ENCODE assay signal across 2 cellular contexts in the genomic region with DNA sequence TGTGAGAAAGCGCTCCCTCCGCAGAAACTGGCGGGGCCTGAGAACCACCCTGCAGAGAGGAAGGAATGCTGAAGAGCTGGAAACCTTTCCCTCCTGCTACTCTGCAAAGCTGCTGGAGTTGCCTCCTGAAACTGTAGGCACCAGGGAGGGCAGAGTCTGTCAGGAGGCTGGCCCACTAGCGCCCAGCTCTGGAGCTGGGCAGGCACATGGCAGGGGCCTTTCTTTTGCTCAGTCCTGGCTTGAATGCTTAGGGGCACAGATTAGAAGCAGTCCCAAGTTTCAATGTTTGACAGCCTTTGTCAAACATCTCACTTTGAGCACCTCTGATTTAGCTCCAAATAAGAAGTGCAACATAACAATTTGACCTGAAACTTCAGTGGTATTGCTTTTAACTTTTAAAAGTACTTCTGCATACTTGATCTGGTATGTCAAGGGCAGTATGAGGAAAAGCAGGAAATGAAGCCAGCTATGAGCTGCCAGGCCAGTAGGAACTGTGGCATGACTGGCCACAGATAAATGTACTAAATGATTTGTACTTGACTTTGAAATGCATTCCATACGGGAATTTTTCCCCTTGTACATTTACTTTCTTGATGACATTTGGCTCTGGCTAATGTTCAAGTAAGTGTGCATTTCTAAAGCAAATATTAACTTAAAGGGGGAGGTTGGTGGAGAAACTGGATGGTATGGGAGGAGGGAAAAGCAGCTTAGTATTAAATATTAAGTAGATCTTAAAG.
TF ChIP-seq lines count a peak whose summit lies in the region.

No MANE protein-coding gene starts in this region.

TF ChIP-seq in HCT116, 20 proteins besides CTCF, POLR2A, EP300 and RAD21:
- no peak for TF ChIP-seq ZFX (IDR thresholded peaks at IDR 0.05)
TF ChIP-seq in HCT116: peak in this region for 0.

TF ChIP-seq in WTC11, 78 proteins besides CTCF, POLR2A, EP300 and RAD21:
- TF ChIP-seq TCF7 (CRISPR knock-in tag; IDR thresholded peaks at IDR 0.05; ENCODE audit: low read depth) (no peak), TEAD4 (CRISPR knock-in tag; IDR thresholded peaks at IDR 0.05) (no peak), ZNF423 (CRISPR knock-in tag; IDR thresholded peaks at IDR 0.05) (no peak), SOX15 (CRISPR knock-in tag; IDR thresholded peaks at IDR 0.05) (no peak)
